8 cellular contexts compared by ENCODE assay signal in the genomic region with DNA sequence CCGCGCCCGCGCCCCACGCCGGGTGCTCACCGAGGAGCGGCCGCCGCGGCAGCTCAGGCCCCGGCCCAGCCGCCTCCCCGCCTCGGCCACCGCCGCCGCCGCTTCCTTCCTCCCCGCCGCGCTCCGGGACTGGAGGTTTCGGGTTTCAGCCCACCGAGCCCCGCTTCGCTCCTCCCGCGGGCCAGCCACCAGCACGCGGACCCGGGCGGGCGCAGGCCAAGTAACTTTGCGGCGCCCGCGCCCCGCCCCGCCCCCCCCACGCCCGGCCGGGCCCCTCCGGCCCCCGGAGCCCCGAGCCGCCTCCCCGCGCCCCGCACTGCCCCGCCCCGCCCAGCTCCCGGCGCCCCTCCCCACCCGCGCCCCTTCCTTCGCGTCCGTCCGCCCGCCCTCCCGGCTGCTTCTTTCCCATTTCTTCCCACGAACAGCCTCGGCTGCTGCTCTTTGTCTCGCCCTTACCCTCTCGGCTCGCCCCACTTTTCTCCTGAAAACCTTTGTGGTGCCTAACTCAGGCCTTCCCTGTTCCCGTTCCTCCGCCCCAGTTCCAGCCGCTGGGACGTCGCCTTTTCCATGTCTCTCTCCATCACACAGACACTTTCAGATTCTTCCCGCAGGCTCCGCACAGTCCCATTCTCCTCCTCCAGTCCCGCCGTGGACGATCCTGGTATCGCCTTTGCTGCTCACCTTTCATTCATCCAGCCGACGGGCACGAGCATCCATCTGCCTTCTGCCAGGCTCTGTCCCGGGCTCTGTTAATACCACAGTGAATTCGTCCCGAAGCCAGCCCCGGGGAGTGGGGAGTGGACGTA. TPM values are rescaled to one million over a fixed set of nuclear protein-coding genes. Genes with fewer than 3 reads are reported as not detected.
DNase-seq lines count a peak whose midpoint lies in the region; ATAC-seq and TF ChIP-seq lines count a peak whose summit lies in the region.

A gene with protein sequence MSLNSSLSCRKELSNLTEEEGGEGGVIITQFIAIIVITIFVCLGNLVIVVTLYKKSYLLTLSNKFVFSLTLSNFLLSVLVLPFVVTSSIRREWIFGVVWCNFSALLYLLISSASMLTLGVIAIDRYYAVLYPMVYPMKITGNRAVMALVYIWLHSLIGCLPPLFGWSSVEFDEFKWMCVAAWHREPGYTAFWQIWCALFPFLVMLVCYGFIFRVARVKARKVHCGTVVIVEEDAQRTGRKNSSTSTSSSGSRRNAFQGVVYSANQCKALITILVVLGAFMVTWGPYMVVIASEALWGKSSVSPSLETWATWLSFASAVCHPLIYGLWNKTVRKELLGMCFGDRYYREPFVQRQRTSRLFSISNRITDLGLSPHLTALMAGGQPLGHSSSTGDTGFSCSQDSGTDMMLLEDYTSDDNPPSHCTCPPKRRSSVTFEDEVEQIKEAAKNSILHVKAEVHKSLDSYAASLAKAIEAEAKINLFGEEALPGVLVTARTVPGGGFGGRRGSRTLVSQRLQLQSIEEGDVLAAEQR (minus strand): TSS at position 222 of the 806 bp plus-strand sequence. CDS start 32,080 bp downstream, outside the sequence.

- peak; percentile 56 for ATAC-seq in stimulated activated naive CD8-positive, alpha-beta T cell treated with anti-CD3 and anti-CD28 coated beads, Interleukin-15, amount 100 ng/mL, for 72 hours
- ATAC-seq in GM21367 (IDR thresholded peaks at IDR 0.05; ENCODE audit: unreplicated experiment) = no peak

- POLR2A ChIA-PET in activated CD4-positive, alpha-beta T cell treated with anti-CD3 and anti-CD28 coated beads, Interleukin-2, amount 10 ng/mL, durations not matched to agents 7 days and 5 days (lab: Charles Lee) = no interaction called here

- H3K36me3 Mint-ChIP-seq in activated CD4-positive, alpha-beta T cell treated with anti-CD3 and anti-CD28 coated beads, Interleukin-2, amount 10 ng/mL, durations not matched to agents 7 days and 5 days (ENCODE audit: low read depth) = no peaks in the 10 kb centered on the region
- H3K36me3 Mint-ChIP-seq in endodermal cell (ENCODE audit: low read depth) = peaks cover 12% of the 10 kb centered on the region

- H3K4me1 ChIP-seq in endodermal cell (ENCODE audit: control insufficient read depth, insufficient read depth, low read length) = no peaks in the 10 kb centered on the region

- WGBS in endodermal cell (ENCODE audit: insufficient coverage in 1 of 2, insufficient read length in 1 of 2), 2 experiments = 0% methylated on average over 17 to 85 of the region's 86 CpGs

- no peaks in the 10 kb centered on the region for H3K27me3 ChIP-seq in MG63
- no peaks in the 10 kb centered on the region for H3K27me3 ChIP-seq in endodermal cell (ENCODE audit: control insufficient read depth, insufficient read depth, low read length, poor library complexity, severe bottlenecking)

- peak within 1 kb of the TSS; percentile 54 for H3K9ac ChIP-seq in endodermal cell (ENCODE audit: extremely low read depth, low read length, poor library complexity, severe bottlenecking)

- peaks cover 48% of the 10 kb centered on the region for H3K27me3 Mint-ChIP-seq in activated CD4-positive, alpha-beta T cell treated with anti-CD3 and anti-CD28 coated beads, Interleukin-2, amount 10 ng/mL, durations not matched to agents 7 days and 5 days
- H3K27me3 Mint-ChIP-seq in endodermal cell (ENCODE audit: insufficient read depth) = peaks cover 22% of the 10 kb centered on the region
- H3K27me3 Mint-ChIP-seq in stimulated activated naive CD8-positive, alpha-beta T cell treated with anti-CD3 and anti-CD28 coated beads, Interleukin-15, amount 100 ng/mL, for 72 hours = peaks cover 43% of the 10 kb centered on the region

- peak within 1 kb of the TSS; percentile 62 for H3K27ac Mint-ChIP-seq in activated CD4-positive, alpha-beta T cell treated with anti-CD3 and anti-CD28 coated beads, Interleukin-2, amount 10 ng/mL, durations not matched to agents 7 days and 5 days
- peak within 1 kb of the TSS; percentile 88 for H3K27ac Mint-ChIP-seq in endodermal cell
- H3K27ac Mint-ChIP-seq in stimulated activated naive CD8-positive, alpha-beta T cell treated with anti-CD3 and anti-CD28 coated beads, Interleukin-15, amount 100 ng/mL, for 72 hours = peak within 1 kb of the TSS in 1 of 2 donors; percentile 74

- DNase-seq in NCI-H1417 (lab: John Stamatoyannopoulos, UW) (peak; percentile 48 to 69 (median 56)), NCI-H1417 treated with DMSO at 0.1 percent for 48 hours (lab: John Stamatoyannopoulos, UW) (no peak), MG63 (peak; percentile 56), endodermal cell (peak; percentile 91), lung microvascular endothelial cell (ENCODE audit: low read depth in 2 of 2) (peak; percentile 31 to 52)
- DNase-seq in activated CD4-positive, alpha-beta T cell treated with anti-CD3 and anti-CD28 coated beads, Interleukin-2, amount 10 ng/mL, durations not matched to agents 7 days and 5 days = peak; percentile 9
- peak; percentile 26 to 30 for DNase-seq in stimulated activated naive CD8-positive, alpha-beta T cell treated with anti-CD3 and anti-CD28 coated beads, Interleukin-15, amount 100 ng/mL, for 72 hours

- H3K4me3 Mint-ChIP-seq in activated CD4-positive, alpha-beta T cell treated with anti-CD3 and anti-CD28 coated beads, Interleukin-2, amount 10 ng/mL, durations not matched to agents 7 days and 5 days = peak within 1 kb of the TSS; percentile 75
- H3K4me3 Mint-ChIP-seq in endodermal cell = peak within 1 kb of the TSS; percentile 86
- peak within 1 kb of the TSS; percentile 77 to 83 for H3K4me3 Mint-ChIP-seq in stimulated activated naive CD8-positive, alpha-beta T cell treated with anti-CD3 and anti-CD28 coated beads, Interleukin-15, amount 100 ng/mL, for 72 hours

- peaks cover 20% of the 10 kb centered on the region for H3K4me1 Mint-ChIP-seq in activated CD4-positive, alpha-beta T cell treated with anti-CD3 and anti-CD28 coated beads, Interleukin-2, amount 10 ng/mL, durations not matched to agents 7 days and 5 days
- peaks cover 30% of the 10 kb centered on the region for H3K4me1 Mint-ChIP-seq in endodermal cell
- H3K4me1 Mint-ChIP-seq in stimulated activated naive CD8-positive, alpha-beta T cell treated with anti-CD3 and anti-CD28 coated beads, Interleukin-15, amount 100 ng/mL, for 72 hours = peaks cover 23% of the 10 kb centered on the region

- peak within 1 kb of the TSS; percentile 96 for H3K27ac ChIP-seq in endodermal cell (ENCODE audit: low read depth, low read length)

- CTCF ChIA-PET in activated CD4-positive, alpha-beta T cell treated with anti-CD3 and anti-CD28 coated beads, Interleukin-2, amount 10 ng/mL, durations not matched to agents 7 days and 5 days (lab: Charles Lee) = no interaction called here

- H3K4me3 ChIP-seq in MG63 = peak within 1 kb of the TSS; percentile 66
- peak within 1 kb of the TSS; percentile 87 for H3K4me3 ChIP-seq in endodermal cell (ENCODE audit: low read length)

- TF ChIP-seq CTCF in endodermal cell (conservative IDR thresholded peaks at IDR 0.05) = no peak

- no peaks in the 10 kb centered on the region for H3K9me3 Mint-ChIP-seq in activated CD4-positive, alpha-beta T cell treated with anti-CD3 and anti-CD28 coated beads, Interleukin-2, amount 10 ng/mL, durations not matched to agents 7 days and 5 days
- no peaks in the 10 kb centered on the region for H3K9me3 Mint-ChIP-seq in endodermal cell
- H3K9me3 Mint-ChIP-seq in stimulated activated naive CD8-positive, alpha-beta T cell treated with anti-CD3 and anti-CD28 coated beads, Interleukin-15, amount 100 ng/mL, for 72 hours = no peaks in the 10 kb centered on the region

- no peaks in the 10 kb centered on the region for H3K9me3 ChIP-seq in MG63
- H3K9me3 ChIP-seq in endodermal cell (ENCODE audit: control insufficient read depth, low read length) = no peaks in the 10 kb centered on the region

- H3K36me3 ChIP-seq in MG63 (no peaks in the 10 kb centered on the region), endodermal cell (ENCODE audit: control insufficient read depth, insufficient read depth, low read length) (peaks cover 16% of the 10 kb centered on the region)

RNA-seq across cellular contexts. Expression of the gene that starts here (rescaled TPM):
- total RNA-seq in MG63 (2014; rRNA removed; shearing (Covaris generic); ENCODE audit: low replicate concordance) = 5.2 and 5.8 TPM in 2 replicates
- total RNA-seq in activated CD4-positive, alpha-beta T cell treated with anti-CD3 and anti-CD28 coated beads, Interleukin-2, amount 10 ng/mL, durations not matched to agents 7 days and 5 days = under 1 TPM; 0.10 to 0.17 TPM
- total RNA-seq in endodermal cell (10 to 100 TPM; 24.0 to 26.6 TPM), lung microvascular endothelial cell (9.5 and 11.6 TPM in 2 replicates)
- polyA plus RNA-seq in endodermal cell (2013, experiment 1 of 2) = 28.9 TPM
- 26.6 TPM for polyA plus RNA-seq in endodermal cell (2013, experiment 2 of 2)

Comparison
In these comparisons a context has a peak if more than half of its experiments do, and no peak if none do; other contexts are left out.
1. Peak in DNase-seq in activated CD4-positive, alpha-beta T cell treated with anti-CD3 and anti-CD28 coated beads, Interleukin-2, amount 10 ng/mL, durations not matched to agents 7 days and 5 days; RNA of the gene not detected or under 1 TPM.